Comparison of ENCODE assay signal across 23 cellular contexts in genomic region chr5:33612386-33612785, GRCh38.
DNase-seq lines count a peak whose midpoint lies in the region; ATAC-seq, FAIRE-seq and TF ChIP-seq lines count a peak whose summit lies in the region.
"Had no signal": no experiment of that assay in that cellular context is flagged by ENCODE, and none has a peak within 500 bp of the region (broad histone marks: within the 10 kb centered on the region; RNA-seq: fewer than 3 reads in every experiment).

No MANE protein-coding gene starts in this region.

- no peak for ATAC-seq in foreskin keratinocyte
- ATAC-seq in GM21529 (IDR thresholded peaks at IDR 0.05; ENCODE audit: unreplicated experiment) = no peak
- ATAC-seq: mucosa of descending colon; stimulated activated effector memory CD8-positive, alpha-beta T cell treated with anti-CD3 and anti-CD28 coated beads, Interleukin-12 subunit alpha, Interleukin-12 subunit beta, amount 100 ng/mL, for 72 hours had no signal

- no peak overlapping the region for H3K4me3 Mint-ChIP-seq in astrocyte (ENCODE audit: unreplicated experiment)
- H3K4me3 Mint-ChIP-seq in progenitor cell of endocrine pancreas (ENCODE audit: low read depth) = no peak overlapping the region
- H3K4me3 Mint-ChIP-seq: activated naive CD8-positive, alpha-beta T cell; stimulated activated effector memory CD8-positive, alpha-beta T cell treated with anti-CD3 and anti-CD28 coated beads, Interleukin-12 subunit alpha, Interleukin-12 subunit beta, amount 100 ng/mL, for 72 hours had no signal

- peak; percentile 12 for DNase-seq in AG04449 (ENCODE audit: low read depth, low spot score)
- DNase-seq in HS-27A (ENCODE audit: low read depth) = peak; percentile 19
- peak; percentile 76 for DNase-seq in astrocyte (ENCODE audit: low read depth)
- peak; percentile 39 to 70 for DNase-seq in foreskin keratinocyte
- no peak for DNase-seq in progenitor cell of endocrine pancreas (ENCODE audit: low spot score, unreplicated experiment)
- DNase-seq in kidney glomerular epithelial cell (lab: John Stamatoyannopoulos, UW) = no peak
- DNase-seq in NCI-H1694 treated with DMSO at 0.1 percent for 48 hours (lab: John Stamatoyannopoulos, UW) = no peak
- DNase-seq: ACHN, activated T-cell treated with anti-CD3 and anti-CD28 coated beads for 4 hours, cerebellar nuclear complex, COR-L47, GDM1, Karpas-422, mucosa of descending colon, NCI-H1436 treated with DMSO at 0.1 percent for 48 hours, NCI-H345, SIG-M5, small intestine, T1000 had no signal

- H3K9ac ChIP-seq in astrocyte (ENCODE audit: low read length) = peak overlapping the region; percentile 69

- no peaks in the 10 kb centered on the region for H3K27me3 Mint-ChIP-seq in astrocyte (ENCODE audit: low read depth, unreplicated experiment)
- no peaks in the 10 kb centered on the region for H3K27me3 Mint-ChIP-seq in progenitor cell of endocrine pancreas
- H3K27me3 Mint-ChIP-seq: activated naive CD8-positive, alpha-beta T cell had no signal

- POLR2A ChIA-PET in AG04449 (lab: Yijun Ruan, JAX) = no interaction called here

- peak; percentile 26 for FAIRE-seq in astrocyte (lab: Jason Lieb, UNC)
- FAIRE-seq: small intestine had no signal

- peaks cover 21% of the 10 kb centered on the region for H3K36me3 ChIP-seq in astrocyte (ENCODE audit: insufficient read depth, low read length)

- H3K79me2 ChIP-seq in astrocyte (ENCODE audit: insufficient read depth, low read length) = no peaks in the 10 kb centered on the region

- H2AFZ ChIP-seq in astrocyte (ENCODE audit: low read depth, low read length) = no peak overlapping the region

- TF ChIP-seq CTCF in AG04449 (IDR thresholded peaks at IDR 0.05; ENCODE audit: insufficient read depth, low read length, missing control alignments) (no peak), astrocyte (IDR thresholded peaks at IDR 0.05; ENCODE audit: insufficient read depth, low read depth, low read length) (no peak), foreskin keratinocyte (conservative IDR thresholded peaks at IDR 0.05) (no peak), progenitor cell of endocrine pancreas (IDR thresholded peaks at IDR 0.05; ENCODE audit: unreplicated experiment) (no peak)

- H3K9me3 ChIP-seq in astrocyte (ENCODE audit: insufficient read depth, low read depth, low read length) = no peaks in the 10 kb centered on the region
- H3K9me3 ChIP-seq: mucosa of descending colon had no signal

- H4K20me1 ChIP-seq in astrocyte (ENCODE audit: insufficient read depth, low read length) = no peaks in the 10 kb centered on the region

- no peak overlapping the region for H3K4me3 ChIP-seq in AG04449 (ENCODE audit: low read depth, low read length)
- peak overlapping the region; percentile 11 for H3K4me3 ChIP-seq in astrocyte (ENCODE audit: insufficient read depth, low read depth, low read length)
- H3K4me3 ChIP-seq: mucosa of descending colon had no signal

- H3K4me1 Mint-ChIP-seq in astrocyte (ENCODE audit: low read depth, unreplicated experiment) (peaks cover 10% of the 10 kb centered on the region), progenitor cell of endocrine pancreas (ENCODE audit: low read depth) (no peaks in the 10 kb centered on the region)
- H3K4me1 Mint-ChIP-seq: stimulated activated effector memory CD8-positive, alpha-beta T cell treated with anti-CD3 and anti-CD28 coated beads, Interleukin-12 subunit alpha, Interleukin-12 subunit beta, amount 100 ng/mL, for 72 hours had no signal

- peaks cover 29% of the 10 kb centered on the region for H3K36me3 Mint-ChIP-seq in astrocyte (ENCODE audit: low read depth, unreplicated experiment)
- no peaks in the 10 kb centered on the region for H3K36me3 Mint-ChIP-seq in progenitor cell of endocrine pancreas (ENCODE audit: insufficient read depth)
- H3K36me3 Mint-ChIP-seq: activated naive CD8-positive, alpha-beta T cell; stimulated activated effector memory CD8-positive, alpha-beta T cell treated with anti-CD3 and anti-CD28 coated beads, Interleukin-12 subunit alpha, Interleukin-12 subunit beta, amount 100 ng/mL, for 72 hours had no signal

- CTCF ChIA-PET in AG04449 (lab: Yijun Ruan, JAX) = interaction anchor here (1.0 to 1.4 kb wide), 2 partner anchors 323 to 357 kb away, joined by 3 read pairs; no protein-coding TSS in a partner anchor

- peak overlapping the region; percentile 67 for H3K27ac Mint-ChIP-seq in astrocyte (ENCODE audit: unreplicated experiment)
- no peak overlapping the region for H3K27ac Mint-ChIP-seq in progenitor cell of endocrine pancreas
- H3K27ac Mint-ChIP-seq: activated naive CD8-positive, alpha-beta T cell; stimulated activated effector memory CD8-positive, alpha-beta T cell treated with anti-CD3 and anti-CD28 coated beads, Interleukin-12 subunit alpha, Interleukin-12 subunit beta, amount 100 ng/mL, for 72 hours had no signal

- H3K27ac ChIP-seq in astrocyte (ENCODE audit: low read depth, low read length) (peak overlapping the region; percentile 88), foreskin keratinocyte (no peak overlapping the region)
- H3K27ac ChIP-seq: HL-60 had no signal

- H3K9me3 Mint-ChIP-seq in astrocyte (ENCODE audit: unreplicated experiment) = no peaks in the 10 kb centered on the region
- no peaks in the 10 kb centered on the region for H3K9me3 Mint-ChIP-seq in progenitor cell of endocrine pancreas (ENCODE audit: low read depth)
- H3K9me3 Mint-ChIP-seq: stimulated activated effector memory CD8-positive, alpha-beta T cell treated with anti-CD3 and anti-CD28 coated beads, Interleukin-12 subunit alpha, Interleukin-12 subunit beta, amount 100 ng/mL, for 72 hours had no signal

- H3K4me2 ChIP-seq in astrocyte (ENCODE audit: low read length) = peak overlapping the region; percentile 78

- no peaks in the 10 kb centered on the region for H3K27me3 ChIP-seq in astrocyte (ENCODE audit: insufficient read depth, low read length)
- H3K27me3 ChIP-seq in foreskin keratinocyte = no peaks in the 10 kb centered on the region

- H3K4me1 ChIP-seq in astrocyte (ENCODE audit: insufficient read depth, low read length) = peaks cover 18% of the 10 kb centered on the region
- H3K4me1 ChIP-seq in foreskin keratinocyte = no peaks in the 10 kb centered on the region

Comparison
In these comparisons a context has a peak if more than half of its experiments do, and no peak if none do; other contexts are left out.
1. DNase-seq: peak in AG04449 (single experiment), HS-27A (single experiment), astrocyte (single experiment) and foreskin keratinocyte (2 of 2); none in progenitor cell of endocrine pancreas (single experiment), kidney glomerular epithelial cell (single experiment) and NCI-H1694 treated with DMSO at 0.1 percent for 48 hours (single experiment).